Comparison of ENCODE assay signal across 17 cellular contexts in the genomic region with DNA sequence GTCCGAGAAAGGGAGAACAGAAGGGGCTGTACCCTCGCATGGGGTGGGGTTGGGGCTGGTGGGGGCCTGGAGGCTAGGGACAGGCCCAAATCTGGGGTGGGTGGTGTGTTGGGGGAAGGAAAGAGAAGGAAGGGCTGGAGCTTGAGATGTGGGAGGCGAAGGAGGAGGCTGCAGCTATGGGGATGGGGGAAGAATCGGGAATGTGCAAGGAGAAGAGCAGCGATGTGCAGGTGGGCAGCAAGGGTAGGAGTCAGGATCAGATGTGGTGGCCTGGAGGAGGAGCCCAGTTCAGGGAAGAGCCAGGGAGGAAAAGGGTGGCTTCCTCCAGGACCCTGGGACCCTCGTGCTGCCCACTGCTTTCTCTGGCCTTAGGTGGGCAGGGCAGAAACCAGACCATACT. TPM values are rescaled to one million over a fixed set of nuclear protein-coding genes. Genes with fewer than 3 reads are reported as not detected.
DNase-seq lines count a peak whose midpoint lies in the region; ATAC-seq and TF ChIP-seq lines count a peak whose summit lies in the region.
"Had no signal": no experiment of that assay in that cellular context is flagged by ENCODE, and none has a peak within 500 bp of the region (broad histone marks: within the 10 kb centered on the region; RNA-seq: fewer than 3 reads in every experiment).

No MANE protein-coding gene starts in this region.

- H3K36me3 Mint-ChIP-seq in chondrocyte (ENCODE audit: low read depth) (peaks cover 9% of the 10 kb centered on the region), memory B cell (peaks cover 19% of the 10 kb centered on the region)

- 93% methylated on average over 4 of the region's 6 CpGs for WGBS in smooth muscle cell (ENCODE audit: low lambda C conversion rate)

- H3K36me3 ChIP-seq in HEK293 (ENCODE audit: control insufficient read depth in 2 of 2, insufficient read depth in 1 of 2, low read length in 2 of 2) (no peaks in the 10 kb centered on the region), osteoblast (ENCODE audit: insufficient read depth, low read length) (no peaks in the 10 kb centered on the region), smooth muscle cell (ENCODE audit: low read depth) (no peaks in the 10 kb centered on the region)

- H3K9me3 ChIP-seq in HEK293 (ENCODE audit: control insufficient read depth, insufficient read depth, low read depth, low read length) (no peaks in the 10 kb centered on the region), osteoblast (ENCODE audit: low read depth, low read length) (no peaks in the 10 kb centered on the region), smooth muscle cell (replicated peaks; ENCODE audit: low read depth) (no peaks in the 10 kb centered on the region)

- H3K27me3 Mint-ChIP-seq in chondrocyte (ENCODE audit: low read depth), result no peaks in the 10 kb centered on the region
- no peaks in the 10 kb centered on the region for H3K27me3 Mint-ChIP-seq in memory B cell

- H3K79me2 ChIP-seq in osteoblast (ENCODE audit: insufficient read depth, low read length) (no peaks in the 10 kb centered on the region), smooth muscle cell (ENCODE audit: low read depth) (no peaks in the 10 kb centered on the region)

- ATAC-seq in memory B cell (ENCODE audit: low read depth), result no peak
- no peak for ATAC-seq in GM18861 (IDR thresholded peaks at IDR 0.05; ENCODE audit: unreplicated experiment)
- no peak for ATAC-seq in HG02973 (IDR thresholded peaks at IDR 0.05; ENCODE audit: unreplicated experiment)
- ATAC-seq: GM23338 had no signal

- no peak for TF ChIP-seq CTCF in HEK293 (tag by site-specific recombination; IDR thresholded peaks at IDR 0.05)
- TF ChIP-seq CTCF in chondrocyte (IDR thresholded peaks at IDR 0.05), result no peak
- TF ChIP-seq CTCF in osteoblast (IDR thresholded peaks at IDR 0.05; ENCODE audit: extremely low read depth, low read depth, low read length), result no peak
- no peak for TF ChIP-seq CTCF in smooth muscle cell (IDR thresholded peaks at IDR 0.05; ENCODE audit: borderline replicate concordance, insufficient read depth, poor library complexity, severe bottlenecking)

- no peaks in the 10 kb centered on the region for H3K27me3 ChIP-seq in osteoblast (ENCODE audit: insufficient read depth, low read length)
- no peaks in the 10 kb centered on the region for H3K27me3 ChIP-seq in smooth muscle cell (ENCODE audit: low read depth)

- no peak overlapping the region for H2AFZ ChIP-seq in osteoblast (ENCODE audit: low read length)
- H2AFZ ChIP-seq in smooth muscle cell (ENCODE audit: low read depth), result no peak overlapping the region
- H2AFZ ChIP-seq: GM23338 had no signal

- no peaks in the 10 kb centered on the region for H4K20me1 ChIP-seq in osteoblast (ENCODE audit: insufficient read depth, low read length)
- no peaks in the 10 kb centered on the region for H4K20me1 ChIP-seq in smooth muscle cell (ENCODE audit: low read depth)

- no peak for DNase-seq in chondrocyte (ENCODE audit: low spot score)
- DNase-seq in memory B cell (ENCODE audit: low spot score in 2 of 2), result no peak
- DNase-seq in osteoblast (ENCODE audit: insufficient read length, low spot score, missing footprints), result peak; percentile 54
- DNase-seq in cerebellar nuclear complex (lab: John Stamatoyannopoulos, UW), result no peak
- no peak for DNase-seq in smooth muscle cell (lab: John Stamatoyannopoulos, UW; ENCODE audit: unreplicated experiment)
- DNase-seq: C1 segment of cervical spinal cord; Calu3; CD4-positive, alpha-beta memory T cell; COR-L47; DMS53; DMS79 treated with DMSO at 0.1 percent for 48 hours; HCEC 1CT had no signal

- H3K4me1 Mint-ChIP-seq in chondrocyte (ENCODE audit: low read depth), result peaks cover 4% of the 10 kb centered on the region
- H3K4me1 Mint-ChIP-seq in memory B cell, result peaks cover 2% of the 10 kb centered on the region
- H3K4me1 Mint-ChIP-seq: CD4-positive, alpha-beta memory T cell; GM23338 had no signal

- POLR2A ChIA-PET in HEK293 (lab: Yijun Ruan, JAX), result no interaction called here

- H3K4me2 ChIP-seq in osteoblast (ENCODE audit: insufficient read depth, low read length), result no peak overlapping the region
- no peak overlapping the region for H3K4me2 ChIP-seq in smooth muscle cell
- H3K4me2 ChIP-seq: GM23338 had no signal

- CTCF ChIA-PET in HEK293 (lab: Yijun Ruan, JAX), result interaction anchor here (0.6 kb wide), 1 partner anchor 41 kb away, joined by 4 read pairs; no protein-coding TSS in a partner anchor

- H3F3A ChIP-seq in smooth muscle cell (ENCODE audit: low read depth), result no peaks in the 10 kb centered on the region

- H3K4me3 Mint-ChIP-seq in chondrocyte (ENCODE audit: unreplicated experiment) (no peak overlapping the region), memory B cell (no peak overlapping the region)
- H3K4me3 Mint-ChIP-seq: CD4-positive, alpha-beta memory T cell; GM23338 had no signal

- H3K27ac ChIP-seq in HEK293 (ENCODE audit: extremely low read depth, low read depth, low read length), result no peak overlapping the region
- H3K27ac ChIP-seq in osteoblast (ENCODE audit: low read depth, low read length), result no peak overlapping the region
- no peak overlapping the region for H3K27ac ChIP-seq in smooth muscle cell (ENCODE audit: low read depth)

- H3K4me1 ChIP-seq in HEK293 (ENCODE audit: control insufficient read depth, insufficient read depth, low read length) (no peaks in the 10 kb centered on the region), osteoblast (ENCODE audit: insufficient read depth, low read length) (no peaks in the 10 kb centered on the region), smooth muscle cell (ENCODE audit: low read depth) (no peaks in the 10 kb centered on the region)

- H3K9ac ChIP-seq in smooth muscle cell (ENCODE audit: low read depth), result no peak overlapping the region

- H3K27ac Mint-ChIP-seq in chondrocyte (ENCODE audit: unreplicated experiment) (peak overlapping the region; percentile 33), memory B cell (peak overlapping the region; percentile 59)
- H3K27ac Mint-ChIP-seq: GM23338 had no signal

- H3K4me3 ChIP-seq in HEK293 (ENCODE audit: low read depth, low read length) (no peak overlapping the region), osteoblast (ENCODE audit: insufficient read depth, low read length) (no peak overlapping the region), smooth muscle cell (no peak overlapping the region)
- H3K4me3 ChIP-seq: GM23338 had no signal

- H3K9me3 Mint-ChIP-seq in chondrocyte (ENCODE audit: low read depth), result peaks cover 18% of the 10 kb centered on the region
- peaks cover 20% of the 10 kb centered on the region for H3K9me3 Mint-ChIP-seq in memory B cell

TF ChIP-seq in HEK293, 187 proteins besides CTCF, POLR2A, EP300 and RAD21:
- TF ChIP-seq ZNF248 (tag by site-specific recombination; IDR thresholded peaks at IDR 0.05) (no peak), EGR2 (tag by site-specific recombination; IDR thresholded peaks at IDR 0.05; ENCODE audit: low read depth) (peak; percentile 54), ZNF211 (tag by site-specific recombination; IDR thresholded peaks at IDR 0.05; ENCODE audit: low read depth) (no peak)

RNA-seq across cellular contexts. Expression of a gene that starts 21.2 kb away (rescaled TPM):
- total RNA-seq in chondrocyte, result 10.5 to 15.3 TPM (median 14.8 TPM) in 3 replicates
- total RNA-seq in osteoblast, result 14.7 and 16.3 TPM in 2 replicates
- 17.7 and 30.8 TPM in 2 replicates for total RNA-seq in smooth muscle cell
- polyA plus RNA-seq in smooth muscle cell, result 5.1 and 6.7 TPM in 2 replicates

RNA-seq across cellular contexts. Expression of a gene that starts 42.7 kb away (rescaled TPM):
- total RNA-seq in chondrocyte, result not detected in 3 replicates
- total RNA-seq in osteoblast, result 4.0 and 4.7 TPM in 2 replicates
- 2.0 and 2.1 TPM in 2 replicates for total RNA-seq in smooth muscle cell
- 0.47 and 0.72 TPM in 2 replicates for polyA plus RNA-seq in smooth muscle cell

RNA-seq across cellular contexts. Expression of a gene that starts 44.9 kb away (rescaled TPM):
- total RNA-seq in chondrocyte (15.9 to 20.2 TPM (median 16.6 TPM) in 3 replicates), osteoblast (17.7 and 18.6 TPM in 2 replicates), smooth muscle cell (23.0 and 25.2 TPM in 2 replicates)
- polyA plus RNA-seq in smooth muscle cell, result 6.6 and 10.1 TPM in 2 replicates

RNA-seq across cellular contexts. Expression of a gene that starts 59.7 kb away (rescaled TPM):
- total RNA-seq in chondrocyte, result 1.7 to 4.1 TPM (median 1.8 TPM) in 3 replicates
- 6.5 and 7.2 TPM in 2 replicates for total RNA-seq in osteoblast
- 2.8 and 2.9 TPM in 2 replicates for total RNA-seq in smooth muscle cell
- 1.5 and 2.7 TPM in 2 replicates for polyA plus RNA-seq in smooth muscle cell
- total RNA-seq: A172 had no signal
